8 cellular contexts compared by ENCODE assay signal in genomic region chr17:70168044-70168978, GRCh38. TPM values are rescaled to one million over a fixed set of nuclear protein-coding genes. Genes with fewer than 3 reads are reported as not detected.
DNase-seq lines count a peak whose midpoint lies in the region; ATAC-seq, FAIRE-seq and TF ChIP-seq lines count a peak whose summit lies in the region.

No MANE protein-coding gene starts in this region.

- no peak overlapping the region for H3K27ac Mint-ChIP-seq in stimulated activated naive CD8-positive, alpha-beta T cell treated with anti-CD3 and anti-CD28 coated beads, Interleukin-15, amount 100 ng/mL, for 72 hours

- BruUV-seq in HepG2 (replicated peaks; lab: Mats Ljungman, UMichigan), result no TSS peak

- H3K27ac ChIP-seq in BLaER1 treated with 17β-estradiol and CSF1 and Interleukin-3, amounts not matched to agents 10 nM and 100 nM, result peak overlapping the region; percentile 75 to 98 (median 92)
- no peak overlapping the region for H3K27ac ChIP-seq in HepG2 (ENCODE audit: extremely low read length, insufficient read depth, low read length)

- CTCF ChIA-PET in HepG2 (lab: Yijun Ruan, JAX; ENCODE audit: low intra/inter-chr PET ratio, low total read pairs), result no interaction called here

- in situ Hi-C loops in HepG2 (cut with HindIII; ENCODE audit: extremely low pct_ligation_motif_present, low pct_unique_long_range_greater_than_20kb), result no loop called here

- TF ChIP-seq EP300 in HepG2 (IDR thresholded peaks at IDR 0.05; ENCODE audit: low read depth in 2 of 2, low read length in 2 of 2), result no peak
- TF ChIP-seq EP300 in HepG2 (CRISPR knock-in tag; IDR thresholded peaks at IDR 0.05; ENCODE audit: borderline replicate concordance), result no peak

- TF ChIP-seq RAD21 in HepG2 (CRISPR knock-in tag; IDR thresholded peaks at IDR 0.05), result no peak

- peak; percentile 29 for ATAC-seq in GM18907 (IDR thresholded peaks at IDR 0.05; ENCODE audit: unreplicated experiment)
- ATAC-seq in HG03571 (IDR thresholded peaks at IDR 0.05; ENCODE audit: unreplicated experiment), result peak; percentile 18
- peak; percentile 51 for ATAC-seq in HepG2
- peak; percentile 44 for ATAC-seq in stimulated activated naive CD8-positive, alpha-beta T cell treated with anti-CD3 and anti-CD28 coated beads, Interleukin-15, amount 100 ng/mL, for 72 hours

- no peaks in the 10 kb centered on the region for H3K9me3 ChIP-seq in BLaER1 treated with 17β-estradiol and CSF1 and Interleukin-3, amounts not matched to agents 10 nM and 100 nM (replicated peaks in 1 of 11)
- no peaks in the 10 kb centered on the region for H3K9me3 ChIP-seq in HepG2 (ENCODE audit: low read length)

- H3K36me3 ChIP-seq in BLaER1 treated with 17β-estradiol and CSF1 and Interleukin-3, amounts not matched to agents 10 nM and 100 nM, result no peaks in the 10 kb centered on the region; a peak in 1 of 22 replicates
- H3K36me3 ChIP-seq in HepG2 (replicated peaks in 1 of 2; ENCODE audit: control insufficient read depth in 1 of 2, insufficient read depth in 2 of 2, low read length in 2 of 2), result no peaks in the 10 kb centered on the region

- WGBS in HepG2 (ENCODE audit: low lambda C conversion rate), result 58% methylated on average over 43 of the region's 45 CpGs

- H3K9ac ChIP-seq in BLaER1 treated with 17β-estradiol and CSF1 and Interleukin-3, amounts not matched to agents 10 nM and 100 nM, result peak overlapping the region; percentile 81 to 97 (median 87)
- H3K9ac ChIP-seq in HepG2 (ENCODE audit: insufficient read depth, low read depth, low read length), result no peak overlapping the region

- no peak for FAIRE-seq in HepG2 (lab: Jason Lieb, UNC)

- TF ChIP-seq CTCF in HepG2 (CRISPR knock-in tag; IDR thresholded peaks at IDR 0.05), result peak; percentile 47

- H3K27me3 Mint-ChIP-seq in stimulated activated naive CD8-positive, alpha-beta T cell treated with anti-CD3 and anti-CD28 coated beads, Interleukin-15, amount 100 ng/mL, for 72 hours, result peaks cover 73% of the 10 kb centered on the region

- peak; percentile 71 to 73 for DNase-seq in SHP77 (lab: John Stamatoyannopoulos, UW)
- peak; percentile 79 for DNase-seq in ecto neural progenitor cell (ENCODE audit: low spot score)
- DNase-seq in HepG2 (ENCODE audit: low spot score), result no peak
- peak; percentile 3 to 14 for DNase-seq in stimulated activated naive CD8-positive, alpha-beta T cell treated with anti-CD3 and anti-CD28 coated beads, Interleukin-15, amount 100 ng/mL, for 72 hours
- DNase-seq in NCI-H128 (lab: John Stamatoyannopoulos, UW; ENCODE audit: unreplicated experiment), result no peak

- peaks cover 18% of the 10 kb centered on the region for H3K4me1 Mint-ChIP-seq in stimulated activated naive CD8-positive, alpha-beta T cell treated with anti-CD3 and anti-CD28 coated beads, Interleukin-15, amount 100 ng/mL, for 72 hours

- intact Hi-C loops in HepG2 (cut with micrococcal nuclease; ENCODE audit: unreplicated experiment), result no loop called here

- H3K9me3 Mint-ChIP-seq in stimulated activated naive CD8-positive, alpha-beta T cell treated with anti-CD3 and anti-CD28 coated beads, Interleukin-15, amount 100 ng/mL, for 72 hours, result no peaks in the 10 kb centered on the region

- peaks cover 0 to 25% (median 10%) of the 10 kb centered on the region in 11 experiments; a peak in 11 of 22 replicates for H4K20me1 ChIP-seq in BLaER1 treated with 17β-estradiol and CSF1 and Interleukin-3, amounts not matched to agents 10 nM and 100 nM
- no peaks in the 10 kb centered on the region for H4K20me1 ChIP-seq in HepG2 (ENCODE audit: insufficient read depth, low read length)

- POLR2A ChIA-PET in HepG2 (lab: Yijun Ruan, JAX), result no interaction called here

- peak overlapping the region; percentile 75 to 95 (median 86) for H3K4me2 ChIP-seq in BLaER1 treated with 17β-estradiol and CSF1 and Interleukin-3, amounts not matched to agents 10 nM and 100 nM
- peak overlapping the region; percentile 75; the same call in 1 of the 2 replicates for H3K4me2 ChIP-seq in HepG2 (ENCODE audit: low read depth, low read length)

- no peaks in the 10 kb centered on the region for H3K79me2 ChIP-seq in HepG2 (ENCODE audit: insufficient read depth, low read length)

- no peak for TF ChIP-seq POLR2A in HepG2 (IDR thresholded peaks at IDR 0.05; ENCODE audit: insufficient read depth in 1 of 2, low read depth in 2 of 2, low read length in 2 of 2)

- no peaks in the 10 kb centered on the region for H3K27me3 ChIP-seq in BLaER1 treated with 17β-estradiol and CSF1 and Interleukin-3, amounts not matched to agents 10 nM and 100 nM
- H3K27me3 ChIP-seq in HepG2 (ENCODE audit: control insufficient read depth in 1 of 2, insufficient read depth in 2 of 2, low read length in 2 of 2), result peaks cover 0 to 34% of the 10 kb centered on the region in 2 experiments; a peak in 3 of 5 replicates

- no peak overlapping the region for H2AFZ ChIP-seq in HepG2 (ENCODE audit: low read length)

- peak overlapping the region; percentile 76 to 96 (median 83) for H3K4me3 ChIP-seq in BLaER1 treated with 17β-estradiol and CSF1 and Interleukin-3, amounts not matched to agents 10 nM and 100 nM
- H3K4me3 ChIP-seq in HepG2 (replicated peaks in 1 of 3; ENCODE audit: insufficient read depth in 1 of 3, low read depth in 2 of 3, low read length in 3 of 3), result no peak overlapping the region

- peaks cover 38 to 52% (median 42%) of the 10 kb centered on the region in 10 experiments for H3K4me1 ChIP-seq in BLaER1 treated with 17β-estradiol and CSF1 and Interleukin-3, amounts not matched to agents 10 nM and 100 nM
- H3K4me1 ChIP-seq in HepG2 (ENCODE audit: insufficient read depth, low read length), result peaks cover 6% of the 10 kb centered on the region

- peak overlapping the region; percentile 74 to 76 for H3K4me3 Mint-ChIP-seq in stimulated activated naive CD8-positive, alpha-beta T cell treated with anti-CD3 and anti-CD28 coated beads, Interleukin-15, amount 100 ng/mL, for 72 hours

TF ChIP-seq in HepG2, 621 proteins besides CTCF, POLR2A, EP300 and RAD21:
- TF ChIP-seq ASH2L (IDR thresholded peaks at IDR 0.05; ENCODE audit: insufficient read length, low read depth, low read length), result peak; percentile 7
- no peak for TF ChIP-seq MAFG (CRISPR knock-in tag; IDR thresholded peaks at IDR 0.05)

RNA-seq across cellular contexts. Expression of gene KCNJ2, which starts 1.0 kb away (rescaled TPM):
- total RNA-seq in HepG2 (2016; rRNA removed; fragmentation: Illumina TruSeq; extraction: Trizol), result not detected in 2 replicates
- total RNA-seq in HepG2 (2016; cell fraction: cytosol; rRNA removed; fragmentation: Illumina TruSeq; extraction: Trizol; ENCODE audit: low read depth), result not detected in 2 replicates
- not detected in 2 replicates for total RNA-seq in HepG2 (2016; cell fraction: insoluble cytoplasmic fraction; rRNA removed; fragmentation: Illumina TruSeq; extraction: Trizol)
- not detected in 2 replicates for total RNA-seq in HepG2 (2016; cell fraction: membrane; rRNA removed; fragmentation: Illumina TruSeq; extraction: Trizol)
- not detected in 2 replicates for total RNA-seq in HepG2 (2016; cell fraction: nucleus; rRNA removed; fragmentation: Illumina TruSeq; extraction: Trizol)
- polyA plus RNA-seq in HepG2 (2011; rRNA removed), result not detected in 2 replicates
- polyA plus RNA-seq in HepG2 (2011; cell fraction: cytosol; rRNA removed), result not detected in 2 replicates
- polyA plus RNA-seq in HepG2 (2011; cell fraction: nucleus; rRNA removed), result not detected in 2 replicates
- polyA plus RNA-seq in HepG2 (2012), result not detected in 2 replicates
- not detected in 2 replicates for polyA plus RNA-seq in HepG2 (2016; cell fraction: cytosol; fragmentation: Illumina TruSeq; extraction: Trizol; ENCODE audit: low read depth)
- not detected in 2 replicates for polyA plus RNA-seq in HepG2 (2016; cell fraction: insoluble cytoplasmic fraction; fragmentation: Illumina TruSeq; extraction: Trizol; ENCODE audit: low read depth)
- not detected in 2 replicates for polyA plus RNA-seq in HepG2 (2016; cell fraction: membrane; fragmentation: Illumina TruSeq; extraction: Trizol; ENCODE audit: low read depth)
- not detected in 2 replicates for polyA plus RNA-seq in HepG2 (2016; cell fraction: nucleus; fragmentation: Illumina TruSeq; extraction: Trizol; ENCODE audit: insufficient read depth, low read depth)
- 1.2 TPM in 1 of 2 replicates, not detected in the other for polyA minus RNA-seq in HepG2 (2011; rRNA and poly(A)+ RNA removed; ENCODE audit: low replicate concordance)
- not detected in 2 replicates for polyA minus RNA-seq in HepG2 (2011; cell fraction: cytosol; rRNA and poly(A)+ RNA removed)
- polyA minus RNA-seq in HepG2 (2011; cell fraction: nucleus; rRNA and poly(A)+ RNA removed), result not detected in 2 replicates

Comparison
In these comparisons a context has a peak if more than half of its experiments do, and no peak if none do; other contexts are left out.
1. H3K4me3 ChIP-seq: peak in BLaER1 treated with 17β-estradiol and CSF1 and Interleukin-3, amounts not matched to agents 10 nM and 100 nM (10 of 10); none in HepG2 (0 of 3).
2. DNase-seq: peak in SHP77 (2 of 2), ecto neural progenitor cell (single experiment) and stimulated activated naive CD8-positive, alpha-beta T cell treated with anti-CD3 and anti-CD28 coated beads, Interleukin-15, amount 100 ng/mL, for 72 hours (2 of 2); none in HepG2 (single experiment) and NCI-H128 (single experiment).
3. Peak in every context shown above with its lines, with median percentiles within 50 percentile points of each other: ATAC-seq.